In genomic region chr14:106813477-106813823, GRCh38 we compare ENCODE assay signal across 20 cellular contexts.
DNase-seq lines count a peak whose midpoint lies in the region; ATAC-seq and TF ChIP-seq lines count a peak whose summit lies in the region.
"Had no signal": no experiment of that assay in that cellular context is flagged by ENCODE, and none has a peak within 500 bp of the region (broad histone marks: within the 10 kb centered on the region; RNA-seq: fewer than 3 reads in every experiment).

No MANE protein-coding gene starts in this region.

- no peaks in the 10 kb centered on the region for H4K20me1 ChIP-seq in OCI-LY1 (ENCODE audit: insufficient read depth, low read length)
- H4K20me1 ChIP-seq in GM23338 (replicated peaks; ENCODE audit: insufficient read depth), result no peaks in the 10 kb centered on the region

- H3K27me3 ChIP-seq in OCI-LY1 (ENCODE audit: insufficient read depth, low read length) (no peaks in the 10 kb centered on the region), GM23338 (ENCODE audit: insufficient read depth) (no peaks in the 10 kb centered on the region)
- H3K27me3 ChIP-seq: BE2C had no signal

- H3K79me2 ChIP-seq in OCI-LY1 (ENCODE audit: insufficient read depth, low read length) (no peaks in the 10 kb centered on the region), GM23338 (replicated peaks; ENCODE audit: insufficient read depth) (no peaks in the 10 kb centered on the region)

- H3F3A ChIP-seq in OCI-LY1 (ENCODE audit: insufficient read depth, low read length) (no peaks in the 10 kb centered on the region), GM23338 (replicated peaks; ENCODE audit: low read depth) (no peaks in the 10 kb centered on the region)

- H3K9me3 Mint-ChIP-seq in GM23338, result peaks cover 95% of the 10 kb centered on the region
- H3K9me3 Mint-ChIP-seq: CD14-positive monocyte; CD4-positive, alpha-beta memory T cell had no signal

- H3K9me2 ChIP-seq in OCI-LY1 (ENCODE audit: low read depth, low read length) (no peaks in the 10 kb centered on the region), GM23338 (ENCODE audit: insufficient read depth) (no peaks in the 10 kb centered on the region)

- TF ChIP-seq CTCF in OCI-LY1 (IDR thresholded peaks at IDR 0.05; ENCODE audit: low read length) (no peak), GM23338 (conservative IDR thresholded peaks at IDR 0.05; ENCODE audit: low read depth in 2 of 2) (no peak)

- peaks cover 7% of the 10 kb centered on the region for H3K27me3 Mint-ChIP-seq in GM23338 (ENCODE audit: insufficient read depth, low read depth, poor library complexity)

- intact Hi-C loops in left colon (cut with DNase I, micrococcal nuclease) (no loop called here), head of caudate nucleus (cut with DNase I) (no loop called here)

- H3K36me3 Mint-ChIP-seq in GM23338 (ENCODE audit: low read depth), result peaks cover 47% of the 10 kb centered on the region
- H3K36me3 Mint-ChIP-seq: CD14-positive monocyte; CD4-positive, alpha-beta memory T cell had no signal

- H3K27ac Mint-ChIP-seq in GM23338, result no peak overlapping the region
- H3K27ac Mint-ChIP-seq: CD14-positive monocyte; CD4-positive, alpha-beta memory T cell; HFFc6 had no signal

- no peak overlapping the region for H3K9ac ChIP-seq in OCI-LY1 (ENCODE audit: low read length)

- no peaks in the 10 kb centered on the region for H3K36me3 ChIP-seq in OCI-LY1 (ENCODE audit: insufficient read depth, low read length)
- peaks cover 15% of the 10 kb centered on the region; the same call in 1 of the 2 replicates for H3K36me3 ChIP-seq in GM23338 (ENCODE audit: insufficient read depth)
- H3K36me3 ChIP-seq: BE2C had no signal

- ATAC-seq in left colon (peak; percentile 59), GM23338 (no peak)
- ATAC-seq: GM12878, HCT116, K562 had no signal

- peaks cover 3% of the 10 kb centered on the region; the same call in 1 of the 2 replicates for H3K9me3 ChIP-seq in OCI-LY1 (ENCODE audit: low read length)
- H3K9me3 ChIP-seq: BE2C had no signal

- peak overlapping the region; percentile 16 for H3K4me3 ChIP-seq in OCI-LY1 (ENCODE audit: low read depth, low read length, poor library complexity, severe bottlenecking)
- H3K4me3 ChIP-seq in GM23338, result no peak overlapping the region
- H3K4me3 ChIP-seq: GM12878, K562 had no signal

- H3K4me1 ChIP-seq in OCI-LY1 (ENCODE audit: insufficient read depth, low read length, severe bottlenecking) (peaks cover 35% of the 10 kb centered on the region), GM23338 (ENCODE audit: insufficient read depth) (no peaks in the 10 kb centered on the region)
- H3K4me1 ChIP-seq: BE2C had no signal

- H3K4me1 Mint-ChIP-seq in GM23338, result no peaks in the 10 kb centered on the region

- no peak overlapping the region for H3K4me3 Mint-ChIP-seq in GM23338
- H3K4me3 Mint-ChIP-seq: CD14-positive monocyte; CD4-positive, alpha-beta memory T cell; HFFc6 had no signal

- peak; percentile 40 for DNase-seq in Daoy (ENCODE audit: low read depth)
- DNase-seq in left colon, result no peak
- DNase-seq in GM23338 (ENCODE audit: low spot score), result no peak
- DNase-seq in hippocampal formation (lab: John Stamatoyannopoulos, UW), result no peak
- no peak for DNase-seq in head of caudate nucleus
- DNase-seq: ACHN; BE2C; CD4-positive, alpha-beta memory T cell; DMS153; DMS79 treated with DMSO at 0.1 percent for 48 hours; EL; H7; HFFc6; IMR-90 had no signal

- H3K27ac ChIP-seq in OCI-LY1 (ENCODE audit: low read depth, low read length, poor library complexity, severe bottlenecking) (no peak overlapping the region), GM23338 (ENCODE audit: low read depth) (no peak overlapping the region)
- H3K27ac ChIP-seq: HL-60 had no signal

- H3K4me2 ChIP-seq in OCI-LY1 (ENCODE audit: low read length) (peak overlapping the region; percentile 28; the same call in 1 of the 2 replicates), GM23338 (no peak overlapping the region)

- H2AFZ ChIP-seq in OCI-LY1 (ENCODE audit: low read length), result peak overlapping the region; percentile 60
- H2AFZ ChIP-seq in GM23338, result no peak overlapping the region

TF ChIP-seq in GM23338, 12 proteins besides CTCF, POLR2A, EP300 and RAD21:
- TF ChIP-seq EZH2phosphoT487 (IDR thresholded peaks at IDR 0.05; ENCODE audit: unreplicated experiment), result no peak
- no peak for TF ChIP-seq CREB1 (CRISPR knock-in tag; IDR thresholded peaks at IDR 0.05; ENCODE audit: low read depth)
- TF ChIP-seq EZH2 (IDR thresholded peaks at IDR 0.05; ENCODE audit: low read depth, unreplicated experiment), result no peak
- TF ChIP-seq REST (IDR thresholded peaks at IDR 0.05; ENCODE audit: unreplicated experiment), result no peak
